In genomic region chr12:39946361-39946948, GRCh38 we compare ENCODE assay signal across 30 cellular contexts.
"Had no signal": no experiment of that assay in that cellular context is flagged by ENCODE, and none has a peak within 500 bp of the region (broad histone marks: within the 10 kb centered on the region; RNA-seq: fewer than 3 reads in every experiment).

No MANE protein-coding gene starts in this region.

- DNase-seq: activated CD4-positive, alpha-beta T cell treated with anti-CD3 and anti-CD28 coated beads for 48 hours; activated CD4-positive, alpha-beta T cell treated with anti-CD3 and anti-CD28 coated beads, Interleukin-2, amount 50 U/mL, for 48 hours; activated CD8-positive, alpha-beta memory T cell treated with anti-CD3 and anti-CD28 coated beads for 24 hours; activated effector memory CD4-positive, alpha-beta T cell treated with anti-CD3 and anti-CD28 coated beads, Interleukin-2, amount 50 U/mL, for 16 hours; activated naive CD4-positive, alpha-beta T cell treated with anti-CD3 and anti-CD28 coated beads for 36 hours; activated naive CD8-positive, alpha-beta T cell treated with anti-CD3 and anti-CD28 coated beads for 36 hours; adrenal gland; caudate nucleus; heart left ventricle; hypothalamus; immature natural killer cell; lower lobe of right lung; naive thymus-derived CD4-positive, alpha-beta T cell; nucleus accumbens; pancreas; spleen; stimulated activated naive CD4-positive, alpha-beta T cell; T-helper 1 cell; tibial artery had no signal

- H3K4me1 Mint-ChIP-seq: activated naive CD8-positive, alpha-beta T cell treated with anti-CD3 and anti-CD28 coated beads for 36 hours; immature natural killer cell; naive thymus-derived CD4-positive, alpha-beta T cell; neural crest cell had no signal

- H3K27ac ChIP-seq: adrenal gland, ascending aorta, esophagus muscularis mucosa, foreskin keratinocyte, heart left ventricle, left lung, lower lobe of right lung, pancreas, prostate gland, spleen, suprapubic skin, tibial artery had no signal

- H3K27me3 Mint-ChIP-seq: activated naive CD8-positive, alpha-beta T cell treated with anti-CD3 and anti-CD28 coated beads for 36 hours; brain; naive thymus-derived CD4-positive, alpha-beta T cell had no signal

- ATAC-seq: activated CD4-positive, CD25-positive, alpha-beta regulatory T cell treated with anti-CD3 and anti-CD28 coated beads, Interleukin-2, amount 50 U/mL, for 24 hours; foreskin keratinocyte; heart left ventricle; left lung; lower lobe of right lung; naive thymus-derived CD4-positive, alpha-beta T cell; pancreas had no signal

- H3K4me1 ChIP-seq: adrenal gland, ascending aorta, esophagus muscularis mucosa, foreskin keratinocyte, heart left ventricle, left lung, lower lobe of right lung, pancreas, prostate gland, spleen, suprapubic skin, tibial artery had no signal

- H3K4me3 Mint-ChIP-seq: activated naive CD4-positive, alpha-beta T cell treated with anti-CD3 and anti-CD28 coated beads for 36 hours; activated naive CD8-positive, alpha-beta T cell treated with anti-CD3 and anti-CD28 coated beads for 36 hours; activated T-helper 1 cell treated with anti-CD3 and anti-CD28 coated beads, Interleukin-12 subunit alpha, Interleukin-12 subunit beta, Interleukin-2, Interleukin-4 antibody, amounts not matched to agents 30 ng/mL and 10 ng/mL and 1 ng/mL, durations not matched to agents 14 hours and 24 hours and 36 hours; brain; immature natural killer cell; naive thymus-derived CD4-positive, alpha-beta T cell; neural crest cell; T-helper 2 cell treated with Interferon-gamma antibody and Interleukin-4, amounts not matched to agents 5 μg/mL and 100 μg/mL, for 36 hours had no signal

- H3K27ac Mint-ChIP-seq: activated naive CD4-positive, alpha-beta T cell treated with anti-CD3 and anti-CD28 coated beads for 36 hours; activated naive CD8-positive, alpha-beta T cell treated with anti-CD3 and anti-CD28 coated beads for 36 hours; activated T-helper 1 cell treated with anti-CD3 and anti-CD28 coated beads, Interleukin-12 subunit alpha, Interleukin-12 subunit beta, Interleukin-2, Interleukin-4 antibody, amounts not matched to agents 30 ng/mL and 10 ng/mL and 1 ng/mL, durations not matched to agents 14 hours and 24 hours and 36 hours; brain; immature natural killer cell; naive thymus-derived CD4-positive, alpha-beta T cell; T-helper 2 cell treated with Interferon-gamma antibody and Interleukin-4, amounts not matched to agents 5 μg/mL and 100 μg/mL, for 36 hours had no signal

- H3K4me3 ChIP-seq: adrenal gland, ascending aorta, esophagus muscularis mucosa, heart left ventricle, left lung, lower lobe of right lung, pancreas, prostate gland, spleen, suprapubic skin, tibial artery had no signal

- H3K27me3 ChIP-seq: adrenal gland, ascending aorta, esophagus muscularis mucosa, foreskin keratinocyte, heart left ventricle, left lung, pancreas, spleen, suprapubic skin, tibial artery had no signal

- H3K9me3 ChIP-seq: adrenal gland, ascending aorta, esophagus muscularis mucosa, lower lobe of right lung, pancreas, prostate gland, suprapubic skin, tibial artery had no signal

- H3K36me3 ChIP-seq: adrenal gland, ascending aorta, esophagus muscularis mucosa, heart left ventricle, left lung, lower lobe of right lung, pancreas, prostate gland, suprapubic skin had no signal
